ENCODE assay signal across 8 cellular contexts in the genomic region with DNA sequence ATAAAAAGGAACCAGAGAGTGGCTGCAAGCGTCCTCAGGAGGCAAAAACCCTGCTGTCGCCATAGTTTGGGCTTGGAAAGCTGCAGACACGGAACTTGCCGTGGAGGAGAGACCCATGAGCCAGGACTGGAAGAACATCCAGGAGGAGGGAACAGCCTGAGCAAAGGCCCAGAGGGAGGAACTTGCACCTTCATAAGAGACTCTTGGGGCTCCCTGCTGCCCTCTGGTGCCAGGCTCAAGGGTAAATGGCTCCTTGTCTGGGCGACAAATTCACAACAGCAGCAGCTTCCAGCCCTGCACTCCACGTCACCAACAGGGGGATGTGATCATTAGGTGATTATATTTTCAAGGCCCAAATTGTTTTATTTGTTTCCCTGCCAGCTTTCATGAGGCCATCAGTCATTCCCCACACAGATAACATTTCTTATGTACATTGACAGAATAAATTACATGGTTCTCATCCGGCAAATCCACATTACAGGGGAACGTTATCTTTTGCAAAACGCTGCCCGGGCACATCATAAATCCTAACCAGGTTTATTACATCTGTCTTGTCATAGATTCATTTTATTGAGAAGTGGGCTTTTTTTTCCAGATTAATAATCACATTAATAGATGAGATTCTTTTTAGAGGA.
A peak's percentile ranks its signal among the peaks of the same experiment; 100 is the strongest.
DNase-seq lines count a peak whose midpoint lies in the region; ATAC-seq, FAIRE-seq and TF ChIP-seq lines count a peak whose summit lies in the region.

No MANE protein-coding gene starts in this region.

- no peaks in the 10 kb centered on the region for H3K36me3 Mint-ChIP-seq in neural crest cell (ENCODE audit: low read depth)

- peak; percentile 33 for FAIRE-seq in GM18507 (lab: Jason Lieb, UNC)

- no peak overlapping the region for H3K4me3 Mint-ChIP-seq in neural crest cell

- in situ Hi-C loops in T47D (cut with HindIII; ENCODE audit: low pct_unique_long_range_greater_than_20kb, low sequenced_read_pairs): no loop called here

- H3K4me1 Mint-ChIP-seq in neural crest cell: no peaks in the 10 kb centered on the region

- H3K9me3 Mint-ChIP-seq in neural crest cell: no peaks in the 10 kb centered on the region

- ATAC-seq in GM18868 (IDR thresholded peaks at IDR 0.05; ENCODE audit: unreplicated experiment) (no peak), HG02938 (IDR thresholded peaks at IDR 0.05; ENCODE audit: unreplicated experiment) (no peak), HG03045 (IDR thresholded peaks at IDR 0.05; ENCODE audit: unreplicated experiment) (no peak)

- no peak overlapping the region for H3K27ac Mint-ChIP-seq in neural crest cell (ENCODE audit: unreplicated experiment)

- peak; percentile 57 for TF ChIP-seq CTCF in neural crest cell (conservative IDR thresholded peaks at IDR 0.05)

- DNase-seq in AML-193 (lab: John Stamatoyannopoulos, UW) (peak; percentile 46 to 53), GM18507 (ENCODE audit: extremely low spot score, insufficient read length, low read depth) (no peak), NCI-H2227 treated with DMSO at 0.1 percent for 48 hours (lab: John Stamatoyannopoulos, UW) (peak; percentile 93), T47D (ENCODE audit: low read depth in 1 of 2, low spot score in 1 of 2) (peak; percentile 18 to 82), neural crest cell (ENCODE audit: low read depth, low spot score) (peak; percentile 40)

- H3K27me3 Mint-ChIP-seq in neural crest cell (ENCODE audit: low read depth): peaks cover 43% of the 10 kb centered on the region
